In the genomic region with DNA sequence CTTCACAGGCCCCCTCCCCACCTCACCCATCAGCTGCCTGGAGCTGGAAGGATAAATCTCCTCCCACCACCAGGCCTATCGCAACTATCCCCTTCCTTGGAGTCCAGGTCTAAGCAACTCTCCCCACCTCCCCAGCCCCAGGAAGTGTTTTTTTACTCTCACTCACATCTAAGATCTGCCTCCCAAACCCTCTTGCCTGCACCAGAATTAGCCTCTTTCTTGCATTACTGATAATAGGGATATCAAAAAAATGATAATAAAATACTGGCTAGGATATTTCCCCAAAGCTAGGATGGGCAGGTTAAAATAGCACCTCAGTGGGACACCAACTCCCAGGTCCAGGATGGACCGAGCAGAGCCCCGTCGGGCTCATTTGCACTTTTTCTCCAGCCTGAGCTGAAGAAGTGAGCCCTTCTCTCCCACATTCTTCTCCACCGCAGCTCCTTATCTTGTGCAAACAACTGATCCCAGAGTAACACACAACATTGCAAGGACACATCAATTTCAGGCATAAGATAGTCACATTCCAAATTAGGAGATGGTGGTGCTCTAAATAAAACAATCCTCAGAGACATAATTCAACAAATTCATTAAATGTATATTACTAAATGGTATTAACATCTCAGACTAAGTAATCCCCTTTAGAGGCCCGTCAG, we compare ENCODE assay signal across 30 cellular contexts. TPM values are rescaled to one million over a fixed set of nuclear protein-coding genes. Genes with fewer than 3 reads are reported as not detected.
"Had no signal": no experiment of that assay in that cellular context is flagged by ENCODE, and none has a peak within 500 bp of the region (broad histone marks: within the 10 kb centered on the region; RNA-seq: fewer than 3 reads in every experiment).

No MANE protein-coding gene starts in this region.

- H3K27me3 ChIP-seq: brain microvascular endothelial cell had no signal

- H3K4me3 ChIP-seq: SJSA1 had no signal

- H3K9ac ChIP-seq: SK-N-SH had no signal

- H3K4me2 ChIP-seq: SK-N-SH had no signal

- H3K4me1 ChIP-seq: SJSA1 had no signal

- DNase-seq: activated B cell treated with CpG ODN at 0.5 μM for 24 hours; activated CD4-positive, alpha-beta memory T cell treated with anti-CD3 and anti-CD28 coated beads for 36 hours; activated CD4-positive, alpha-beta T cell treated with anti-CD3 and anti-CD28 coated beads for 4 hours; activated CD4-positive, alpha-beta T cell treated with anti-CD3 and anti-CD28 coated beads, Interleukin-2, amount 50 U/mL, for 1 hour; activated CD4-positive, CD25-positive, alpha-beta regulatory T cell treated with anti-CD3 and anti-CD28 coated beads, Interleukin-2, amount 50 U/mL, for 72 hours; activated effector memory CD4-positive, alpha-beta T cell treated with anti-CD3 and anti-CD28 coated beads, Interleukin-2, amount 50 U/mL, for 16 hours; activated naive CD4-positive, alpha-beta T cell; activated naive CD4-positive, alpha-beta T cell treated with anti-CD3 and anti-CD28 coated beads, Interleukin-2, amount 50 U/mL, for 16 hours; activated naive CD8-positive, alpha-beta T cell treated with anti-CD3 and anti-CD28 coated beads for 36 hours; activated T-cell treated with anti-CD3 and anti-CD28 coated beads, Interleukin-2, amount 50 U/mL, for 1 hour; activated T-cell treated with anti-CD3 and anti-CD28 coated beads, Interleukin-2, amount 50 U/mL, for 72 hours; amniotic stem cell; aorta; brain microvascular endothelial cell; central memory CD4-positive, alpha-beta T cell; NCI-H1105 treated with DMSO at 0.1 percent for 48 hours; NCI-H1436; NCI-H1694; NCI-H1930; NCI-H2081 treated with DMSO at 0.1 percent for 48 hours; NCI-H226; NCI-H446 treated with DMSO at 0.1 percent for 48 hours; NCI-H524 treated with DMSO at 0.1 percent for 48 hours; SHP77 treated with DMSO at 0.1 percent for 48 hours; SK-N-SH had no signal

- ATAC-seq: activated T-cell treated with anti-CD3 and anti-CD28 coated beads, Interleukin-2, amount 50 U/mL, for 72 hours; activated T-helper 17 cell treated with anti-CD3 and anti-CD28 coated beads, Interleukin-2, amount 50 U/mL, for 72 hours; Panc1 had no signal

- H3K36me3 ChIP-seq: brain microvascular endothelial cell, SJSA1 had no signal

- H3K27ac ChIP-seq: brain microvascular endothelial cell, SJSA1 had no signal

- H3K9me3 ChIP-seq: SJSA1 had no signal

RNA-seq across cellular contexts. Expression of a gene that starts 17.7 kb away (rescaled TPM):
- total RNA-seq: activated B cell treated with CpG ODN at 0.5 μM for 24 hours; activated CD4-positive, alpha-beta memory T cell treated with anti-CD3 and anti-CD28 coated beads for 36 hours; activated naive CD8-positive, alpha-beta T cell treated with anti-CD3 and anti-CD28 coated beads for 36 hours; activated T-cell treated with anti-CD3 and anti-CD28 coated beads, Interleukin-2, amount 50 U/mL, for 72 hours; activated T-helper 17 cell treated with anti-CD3 and anti-CD28 coated beads, Interleukin-2, amount 50 U/mL, for 72 hours; M059J; RPMI7951; SJSA1 had no signal
- polyA plus RNA-seq: aorta, SK-N-SH had no signal

RNA-seq across cellular contexts. Expression of a gene that starts 33.7 kb away (rescaled TPM):
- total RNA-seq: activated B cell treated with CpG ODN at 0.5 μM for 24 hours; activated CD4-positive, alpha-beta memory T cell treated with anti-CD3 and anti-CD28 coated beads for 36 hours; activated naive CD8-positive, alpha-beta T cell treated with anti-CD3 and anti-CD28 coated beads for 36 hours; activated T-cell treated with anti-CD3 and anti-CD28 coated beads, Interleukin-2, amount 50 U/mL, for 72 hours; activated T-helper 17 cell treated with anti-CD3 and anti-CD28 coated beads, Interleukin-2, amount 50 U/mL, for 72 hours; SJSA1 had no signal
